ENCODE assay signal across 9 cellular contexts in genomic region chr1:1420654-1421134, GRCh38. TPM values are rescaled to one million over a fixed set of nuclear protein-coding genes. Genes with fewer than 3 reads are reported as not detected.
DNase-seq lines count a peak whose midpoint lies in the region; ATAC-seq and TF ChIP-seq lines count a peak whose summit lies in the region.
"Had no signal": no experiment of that assay in that cellular context is flagged by ENCODE, and none has a peak within 500 bp of the region (broad histone marks: within the 10 kb centered on the region; RNA-seq: fewer than 3 reads in every experiment).

No MANE protein-coding gene starts in this region.

- no peaks in the 10 kb centered on the region for H3K79me2 ChIP-seq in mesendoderm (ENCODE audit: control insufficient read depth, insufficient read depth, low read length)

- peak overlapping the region; percentile 3 for H2BK120ac ChIP-seq in mesendoderm (ENCODE audit: low read depth, low read length)

- TF ChIP-seq POLR2A in breast epithelium (IDR thresholded peaks at IDR 0.05): no peak

- peak overlapping the region; percentile 76 to 93 for H3K27ac ChIP-seq in breast epithelium
- H3K27ac ChIP-seq in colonic mucosa: no peak overlapping the region
- H3K27ac ChIP-seq in mesendoderm (ENCODE audit: low read depth, low read length): no peak overlapping the region

- H3K9ac ChIP-seq in colonic mucosa (ENCODE audit: low read depth in 2 of 2, low read length in 2 of 2) (no peak overlapping the region), mesendoderm (ENCODE audit: low read length) (peak overlapping the region; percentile 11)

- H3K27me3 Mint-ChIP-seq in MCF 10A (ENCODE audit: insufficient read depth, unreplicated experiment): no peaks in the 10 kb centered on the region
- no peaks in the 10 kb centered on the region for H3K27me3 Mint-ChIP-seq in type B pancreatic cell
- H3K27me3 Mint-ChIP-seq in activated CD8-positive, alpha-beta T cell treated with anti-CD3 and anti-CD28 coated beads, Interleukin-2, amount 10 ng/mL, durations not matched to agents 7 days and 5 days (ENCODE audit: low read depth): peaks cover 5% of the 10 kb centered on the region

- H3K36me3 ChIP-seq in breast epithelium (no peaks in the 10 kb centered on the region), colonic mucosa (no peaks in the 10 kb centered on the region), mesendoderm (ENCODE audit: control insufficient read depth, insufficient read depth, low read length) (no peaks in the 10 kb centered on the region)

- DNase-seq in breast epithelium (ENCODE audit: low spot score in 2 of 2) (no peak), MCF 10A (ENCODE audit: unreplicated experiment) (no peak), colonic mucosa (no peak), mesendoderm (no peak), type B pancreatic cell (ENCODE audit: extremely low spot score, unreplicated experiment) (no peak), SIG-M5 (lab: John Stamatoyannopoulos, UW) (no peak), NCI-H1048 (lab: John Stamatoyannopoulos, UW) (no peak)
- no peak for DNase-seq in activated CD8-positive, alpha-beta T cell treated with anti-CD3 and anti-CD28 coated beads, Interleukin-2, amount 10 ng/mL, durations not matched to agents 7 days and 5 days

- peak overlapping the region; percentile 7 for H2AK5ac ChIP-seq in mesendoderm (ENCODE audit: low read length)

- no peak overlapping the region for H3K23ac ChIP-seq in mesendoderm (ENCODE audit: low read length)

- ATAC-seq in activated CD8-positive, alpha-beta T cell treated with anti-CD3 and anti-CD28 coated beads, Interleukin-2, amount 10 ng/mL, durations not matched to agents 7 days and 5 days: no peak

- H3K4me2 ChIP-seq in mesendoderm (ENCODE audit: low read length): no peak overlapping the region

- no peaks in the 10 kb centered on the region for H3K27me3 ChIP-seq in breast epithelium
- no peaks in the 10 kb centered on the region for H3K27me3 ChIP-seq in colonic mucosa
- no peaks in the 10 kb centered on the region for H3K27me3 ChIP-seq in mesendoderm (ENCODE audit: insufficient read depth, low read length, poor library complexity)

- peak overlapping the region; percentile 52 for H3K18ac ChIP-seq in mesendoderm (ENCODE audit: low read length)

- no peak overlapping the region for H2BK15ac ChIP-seq in mesendoderm (replicated peaks; ENCODE audit: low read depth)

- CTCF ChIA-PET in MCF 10A (lab: Yijun Ruan, JAX): no interaction called here
- CTCF ChIA-PET in activated CD8-positive, alpha-beta T cell treated with anti-CD3 and anti-CD28 coated beads, Interleukin-2, amount 10 ng/mL, durations not matched to agents 7 days and 5 days (lab: Charles Lee): no interaction called here

- peak overlapping the region; percentile 81 for H3K4ac ChIP-seq in mesendoderm (ENCODE audit: low read depth, low read length)

- H3K36me3 Mint-ChIP-seq in MCF 10A (ENCODE audit: insufficient read depth, unreplicated experiment): no peaks in the 10 kb centered on the region
- no peaks in the 10 kb centered on the region for H3K36me3 Mint-ChIP-seq in type B pancreatic cell
- no peaks in the 10 kb centered on the region for H3K36me3 Mint-ChIP-seq in activated CD8-positive, alpha-beta T cell treated with anti-CD3 and anti-CD28 coated beads, Interleukin-2, amount 10 ng/mL, durations not matched to agents 7 days and 5 days (ENCODE audit: low read depth)

- peak overlapping the region; percentile 64 for H3K56ac ChIP-seq in mesendoderm (ENCODE audit: low read length)

- intact Hi-C loops in breast epithelium (cut with DNase I; ENCODE audit: low total_unique reads): no loop called here
- intact Hi-C loops in MCF 10A (cut with micrococcal nuclease): no loop called here
- intact Hi-C loops in colonic mucosa (cut with DNase I): no loop called here

- no peak for TF ChIP-seq CTCF in breast epithelium (IDR thresholded peaks at IDR 0.05)
- TF ChIP-seq CTCF in MCF 10A (IDR thresholded peaks at IDR 0.05; ENCODE audit: unreplicated experiment): no peak
- TF ChIP-seq CTCF in colonic mucosa (IDR thresholded peaks at IDR 0.05): no peak
- TF ChIP-seq CTCF in type B pancreatic cell (conservative IDR thresholded peaks at IDR 0.05): no peak

- H3K9me3 Mint-ChIP-seq in MCF 10A (ENCODE audit: unreplicated experiment): no peaks in the 10 kb centered on the region
- H3K9me3 Mint-ChIP-seq in type B pancreatic cell: no peaks in the 10 kb centered on the region
- no peaks in the 10 kb centered on the region for H3K9me3 Mint-ChIP-seq in activated CD8-positive, alpha-beta T cell treated with anti-CD3 and anti-CD28 coated beads, Interleukin-2, amount 10 ng/mL, durations not matched to agents 7 days and 5 days (ENCODE audit: insufficient read depth)

- H3K4me1 ChIP-seq in breast epithelium: peaks cover 4 to 6% of the 10 kb centered on the region in 2 donors
- no peaks in the 10 kb centered on the region for H3K4me1 ChIP-seq in colonic mucosa
- peaks cover 3% of the 10 kb centered on the region for H3K4me1 ChIP-seq in mesendoderm (ENCODE audit: control insufficient read depth, low read depth, low read length)

- no peak overlapping the region for H2BK5ac ChIP-seq in mesendoderm (ENCODE audit: low read length)

- H3K27ac Mint-ChIP-seq in MCF 10A (ENCODE audit: low read depth, unreplicated experiment) (no peak overlapping the region), type B pancreatic cell (no peak overlapping the region)
- H3K27ac Mint-ChIP-seq in activated CD8-positive, alpha-beta T cell treated with anti-CD3 and anti-CD28 coated beads, Interleukin-2, amount 10 ng/mL, durations not matched to agents 7 days and 5 days: no peak overlapping the region

- H4K8ac ChIP-seq in mesendoderm (ENCODE audit: low read depth, low read length): peak overlapping the region; percentile 67

- H3K9me3 ChIP-seq in breast epithelium (no peaks in the 10 kb centered on the region), colonic mucosa (no peaks in the 10 kb centered on the region)

- WGBS in mesendoderm (ENCODE audit: extremely low coverage, insufficient coverage, low lambda C conversion rate): no CpG with 5 or more reads among the region's 12 CpGs

- H3K4me3 Mint-ChIP-seq in MCF 10A (ENCODE audit: unreplicated experiment) (no peak overlapping the region), type B pancreatic cell (peak overlapping the region; percentile 76)
- no peak overlapping the region for H3K4me3 Mint-ChIP-seq in activated CD8-positive, alpha-beta T cell treated with anti-CD3 and anti-CD28 coated beads, Interleukin-2, amount 10 ng/mL, durations not matched to agents 7 days and 5 days

- POLR2A ChIA-PET in MCF 10A (lab: Yijun Ruan, JAX): interaction anchor here (0.7 to 1.0 kb wide), 2 partner anchors 14 to 49 kb away, joined by 3 to 9 read pairs; partner anchors contain the start of gene MRPL20
- POLR2A ChIA-PET in activated CD8-positive, alpha-beta T cell treated with anti-CD3 and anti-CD28 coated beads, Interleukin-2, amount 10 ng/mL, durations not matched to agents 7 days and 5 days (lab: Charles Lee): interaction anchor here (0.9 to 1.4 kb wide), 2 partner anchors 13 kb away, joined by 3 read pairs; no protein-coding TSS in a partner anchor

- no peak overlapping the region for H4K5ac ChIP-seq in mesendoderm (ENCODE audit: low read length)

- H3K4me3 ChIP-seq in breast epithelium: peak overlapping the region; percentile 20 to 75 (median 60)
- H3K4me3 ChIP-seq in colonic mucosa: peak overlapping the region; percentile 22
- H3K4me3 ChIP-seq in mesendoderm (ENCODE audit: low read length): no peak overlapping the region

- H3K79me1 ChIP-seq in mesendoderm (ENCODE audit: low read length): no peaks in the 10 kb centered on the region

- no peaks in the 10 kb centered on the region for H3K4me1 Mint-ChIP-seq in MCF 10A (ENCODE audit: insufficient read depth, unreplicated experiment)
- peaks cover 22% of the 10 kb centered on the region for H3K4me1 Mint-ChIP-seq in type B pancreatic cell (ENCODE audit: unreplicated experiment)
- H3K4me1 Mint-ChIP-seq in activated CD8-positive, alpha-beta T cell treated with anti-CD3 and anti-CD28 coated beads, Interleukin-2, amount 10 ng/mL, durations not matched to agents 7 days and 5 days (ENCODE audit: low read depth): peaks cover 20% of the 10 kb centered on the region

- BruUV-seq in MCF 10A (replicated peaks; lab: Mats Ljungman, UMichigan): no TSS peak

RNA-seq across cellular contexts. Expression of gene ANKRD65, which starts 0.4 kb away (rescaled TPM):
- total RNA-seq in breast epithelium (10 to 100 TPM; 10.2 to 16.0 (median 12.2) TPM), MCF 10A (2022) (0.86 and 1.4 TPM in 2 replicates), colonic mucosa (1 to 10 TPM in 1 of 2 donors, under 1 TPM in 1; 0.57 to 2.0 TPM), type B pancreatic cell (ENCODE audit: low replicate concordance) (7.6 and 11.1 TPM in 2 replicates)
- 1.2 TPM for polyA plus RNA-seq in mesendoderm (2013, experiment 1 of 2)
- 1.4 TPM for polyA plus RNA-seq in mesendoderm (2013, experiment 2 of 2)
- total RNA-seq in activated CD8-positive, alpha-beta T cell treated with anti-CD3 and anti-CD28 coated beads, Interleukin-2, amount 10 ng/mL, durations not matched to agents 7 days and 5 days: not detected
- total RNA-seq: myocyte had no signal

RNA-seq across cellular contexts. Expression of gene MRPL20, which starts 13.6 kb away (rescaled TPM):
- 100 to 1,000 TPM; 127 to 149 (median 147) TPM for total RNA-seq in breast epithelium
- total RNA-seq in MCF 10A (2022): 131 and 137 TPM in 2 replicates
- total RNA-seq in colonic mucosa: 100 to 1,000 TPM in 1 of 2 donors, 10 to 100 TPM in 1; 88.1 to 143 TPM
- 287 TPM for polyA plus RNA-seq in mesendoderm (2013, experiment 1 of 2)
- 288 TPM for polyA plus RNA-seq in mesendoderm (2013, experiment 2 of 2)
- 98.9 and 108 TPM in 2 replicates for total RNA-seq in type B pancreatic cell (ENCODE audit: low replicate concordance)
- total RNA-seq in activated CD8-positive, alpha-beta T cell treated with anti-CD3 and anti-CD28 coated beads, Interleukin-2, amount 10 ng/mL, durations not matched to agents 7 days and 5 days: 100 to 1,000 TPM; 111 to 117 TPM

RNA-seq across cellular contexts. Expression of gene VWA1, which starts 14.8 kb away (rescaled TPM):
- 10 to 100 TPM; 13.0 to 44.8 (median 35.7) TPM for total RNA-seq in breast epithelium
- 0.37 and 0.54 TPM in 2 replicates for total RNA-seq in MCF 10A (2022)
- 10 to 100 TPM; 43.5 to 74.0 TPM for total RNA-seq in colonic mucosa
- polyA plus RNA-seq in mesendoderm (2013, experiment 1 of 2): 21.5 TPM
- polyA plus RNA-seq in mesendoderm (2013, experiment 2 of 2): 21.0 TPM
- total RNA-seq in type B pancreatic cell (ENCODE audit: low replicate concordance): 44.5 and 49.9 TPM in 2 replicates
- under 1 TPM; 0.21 to 0.29 TPM for total RNA-seq in activated CD8-positive, alpha-beta T cell treated with anti-CD3 and anti-CD28 coated beads, Interleukin-2, amount 10 ng/mL, durations not matched to agents 7 days and 5 days

RNA-seq across cellular contexts. Expression of gene CCNL2, which starts 21.6 kb away (rescaled TPM):
- 100 to 1,000 TPM; 170 to 325 (median 285) TPM for total RNA-seq in breast epithelium
- total RNA-seq in MCF 10A (2022): 230 and 248 TPM in 2 replicates
- 100 to 1,000 TPM in 1 of 2 donors, 10 to 100 TPM in 1; 92.3 to 104 TPM for total RNA-seq in colonic mucosa
- 65.2 TPM for polyA plus RNA-seq in mesendoderm (2013, experiment 1 of 2)
- 61.8 TPM for polyA plus RNA-seq in mesendoderm (2013, experiment 2 of 2)
- 194 and 298 TPM in 2 replicates for total RNA-seq in type B pancreatic cell (ENCODE audit: low replicate concordance)
- total RNA-seq in activated CD8-positive, alpha-beta T cell treated with anti-CD3 and anti-CD28 coated beads, Interleukin-2, amount 10 ng/mL, durations not matched to agents 7 days and 5 days: 100 to 1,000 TPM in 1 of 2 experiments, 10 to 100 TPM in 1; 98.3 to 110 TPM

RNA-seq across cellular contexts. Expression of gene ATAD3C, which starts 28.8 kb away (rescaled TPM):
- total RNA-seq in breast epithelium (1 to 10 TPM; 1.9 to 8.5 (median 4.3) TPM), MCF 10A (2022) (0.27 and 2.0 TPM in 2 replicates), colonic mucosa (under 1 TPM; 0.16 to 0.64 TPM), type B pancreatic cell (ENCODE audit: low replicate concordance) (1.8 and 2.4 TPM in 2 replicates)
- polyA plus RNA-seq in mesendoderm (2013, experiment 1 of 2): 0.67 TPM
- polyA plus RNA-seq in mesendoderm (2013, experiment 2 of 2): 0.63 TPM
- 1 to 10 TPM; 1.0 to 1.4 TPM for total RNA-seq in activated CD8-positive, alpha-beta T cell treated with anti-CD3 and anti-CD28 coated beads, Interleukin-2, amount 10 ng/mL, durations not matched to agents 7 days and 5 days
- total RNA-seq: myocyte had no signal

Comparison
In these comparisons a context has a peak if more than half of its experiments do, and no peak if none do; other contexts are left out.
1. H3K27ac ChIP-seq: peak in breast epithelium (2 of 2); none in colonic mucosa (single experiment) and mesendoderm (single experiment).